Comparison of ENCODE assay signal across 16 cellular contexts in genomic region chr5:66136053-66136452, GRCh38. TPM values are rescaled to one million over a fixed set of nuclear protein-coding genes. Genes with fewer than 3 reads are reported as not detected.
DNase-seq lines count a peak whose midpoint lies in the region; ATAC-seq, FAIRE-seq and TF ChIP-seq lines count a peak whose summit lies in the region.
"Had no signal": no experiment of that assay in that cellular context is flagged by ENCODE, and none has a peak within 500 bp of the region (broad histone marks: within the 10 kb centered on the region; RNA-seq: fewer than 3 reads in every experiment).

No MANE protein-coding gene starts in this region.

- TF ChIP-seq EP300 in A549 (IDR thresholded peaks at IDR 0.05) (no peak), H1 (IDR thresholded peaks at IDR 0.05; ENCODE audit: borderline replicate concordance in 1 of 2, low read depth in 2 of 2, low read length in 2 of 2) (no peak)

- no peak overlapping the region for H3K4me2 ChIP-seq in A549
- H3K4me2 ChIP-seq in GM23338: no peak overlapping the region
- no peak overlapping the region for H3K4me2 ChIP-seq in H1 (ENCODE audit: insufficient read depth in 1 of 2, low read depth in 2 of 2, low read length in 2 of 2)

- H2BK20ac ChIP-seq in H1 (ENCODE audit: low read length): no peak overlapping the region

- H2BK12ac ChIP-seq in H1 (ENCODE audit: low read depth, low read length): no peak overlapping the region

- WGBS in A549 (ENCODE audit: missing lambda C conversion rate): 60% methylated on average over 2 of the region's 2 CpGs
- 84% methylated on average over 2 of the region's 2 CpGs; no CpG with 5 or more reads in 1 of the 2 experiments for WGBS in H1 (ENCODE audit: extremely low coverage in 1 of 2, insufficient coverage in 1 of 2, insufficient read length in 1 of 2, insufficient replicate concordance in 2 of 2, low coverage in 1 of 2, low lambda C conversion rate in 2 of 2, missing lambda C conversion rate in 1 of 2), 2 experiments

- H3K18ac ChIP-seq in H1 (ENCODE audit: extremely low read depth, low read length): no peak overlapping the region

- no peak overlapping the region for H3K4ac ChIP-seq in H1 (replicated peaks; ENCODE audit: insufficient read length, low read depth, low read length)

- H3K27ac Mint-ChIP-seq in GM23338: no peak overlapping the region
- H3K27ac Mint-ChIP-seq: CD4-positive, alpha-beta memory T cell; H9 had no signal

- peaks cover 4% of the 10 kb centered on the region; the same call in 2 of the 3 replicates for H3K4me1 Mint-ChIP-seq in GM23338
- H3K4me1 Mint-ChIP-seq: CD4-positive, alpha-beta memory T cell; H9 had no signal

- FAIRE-seq in A549 (lab: Jason Lieb, UNC) (peak; percentile 67), H1 (lab: Jason Lieb, UNC) (no peak)
- FAIRE-seq: GM12878 had no signal

- H2AFZ ChIP-seq in GM23338: peak overlapping the region; percentile 33; the same call in 1 of the 2 replicates
- peak overlapping the region; percentile 64 for H2AFZ ChIP-seq in H1 (ENCODE audit: low read length)

- H3K14ac ChIP-seq in H1 (ENCODE audit: insufficient read length): no peak overlapping the region

- no peaks in the 10 kb centered on the region for H3K9me3 Mint-ChIP-seq in GM23338
- H3K9me3 Mint-ChIP-seq: H9 had no signal

- no peak overlapping the region for H4K91ac ChIP-seq in H1 (replicated peaks; ENCODE audit: insufficient read length, low read length)

- H3K79me1 ChIP-seq in H1 (ENCODE audit: low read depth, low read length): no peaks in the 10 kb centered on the region

- POLR2A ChIA-PET in A549 (lab: Yijun Ruan, JAX): interaction anchor here (1.7 kb wide), 1 partner anchor 8 kb away, joined by 5 read pairs; the partner anchor contains the start of gene SREK1
- POLR2A ChIA-PET in H1 (lab: Charles Lee; ENCODE audit: partially characterized antibody): no interaction called here

- CTCF ChIA-PET in A549 (lab: Yijun Ruan, JAX): no interaction called here
- CTCF ChIA-PET in H1 (lab: Charles Lee; ENCODE audit: partially characterized antibody): interaction anchor here (0.9 kb wide), 1 partner anchor 35 kb away, joined by 3 read pairs; no protein-coding TSS in a partner anchor

- H3K27me3 ChIP-seq in GM23338 (ENCODE audit: insufficient read depth) (no peaks in the 10 kb centered on the region), H1 (replicated peaks in 1 of 4; ENCODE audit: control insufficient read depth in 3 of 4, extremely low read depth in 1 of 4, insufficient read depth in 3 of 4, low read length in 3 of 4) (no peaks in the 10 kb centered on the region)

- H3K9me3 ChIP-seq in A549 (no peaks in the 10 kb centered on the region), H1 (ENCODE audit: insufficient read depth in 2 of 2, low read depth in 1 of 2, low read length in 1 of 2) (no peaks in the 10 kb centered on the region)
- H3K9me3 ChIP-seq: Caco-2 had no signal

- no peak overlapping the region for H4K8ac ChIP-seq in H1 (ENCODE audit: extremely low read depth, insufficient read depth, low read length)

- H3K79me2 ChIP-seq in GM23338 (replicated peaks; ENCODE audit: insufficient read depth): no peaks in the 10 kb centered on the region
- no peaks in the 10 kb centered on the region for H3K79me2 ChIP-seq in H1 (ENCODE audit: control insufficient read depth in 1 of 2, insufficient read depth in 2 of 2, low read length in 2 of 2)

- no peak overlapping the region for H3K9ac ChIP-seq in H1 (replicated peaks in 1 of 4; ENCODE audit: extremely low read depth in 1 of 4, low read depth in 3 of 4, low read length in 3 of 4)

- no peak overlapping the region for H3K4me3 Mint-ChIP-seq in GM23338
- H3K4me3 Mint-ChIP-seq: CD4-positive, alpha-beta memory T cell; H9 had no signal

- TF ChIP-seq RAD21 in A549 (conservative IDR thresholded peaks at IDR 0.05 in 1 of 2, IDR thresholded peaks at IDR 0.05 in 1 of 2) (no peak), H1 (IDR thresholded peaks at IDR 0.05 in 1 of 2, conservative IDR thresholded peaks at IDR 0.05 in 1 of 2; ENCODE audit: low read depth in 2 of 2, low read length in 2 of 2) (no peak)

- H4K20me1 ChIP-seq in GM23338 (replicated peaks; ENCODE audit: insufficient read depth) (no peaks in the 10 kb centered on the region), H1 (replicated peaks in 1 of 2; ENCODE audit: control insufficient read depth in 1 of 2, insufficient read depth in 2 of 2, low read length in 2 of 2) (no peaks in the 10 kb centered on the region)

- no peaks in the 10 kb centered on the region for H3K27me3 Mint-ChIP-seq in GM23338 (ENCODE audit: insufficient read depth, low read depth, poor library complexity)

- H3K27ac ChIP-seq in A549 (no peak overlapping the region), GM23338 (ENCODE audit: low read depth) (no peak overlapping the region), H1 (ENCODE audit: low read depth, low read length) (no peak overlapping the region)

- no peaks in the 10 kb centered on the region for H3K36me3 Mint-ChIP-seq in GM23338 (ENCODE audit: low read depth)
- H3K36me3 Mint-ChIP-seq: CD4-positive, alpha-beta memory T cell had no signal

- ATAC-seq in A549: no peak
- ATAC-seq in GM23338: no peak
- ATAC-seq in HG02885 (IDR thresholded peaks at IDR 0.05; ENCODE audit: poor library complexity, unreplicated experiment): no peak
- no peak for ATAC-seq in GM19463 (IDR thresholded peaks at IDR 0.05; ENCODE audit: unreplicated experiment)
- ATAC-seq: GM12878, HCT116 had no signal

- no peak overlapping the region for H2BK15ac ChIP-seq in H1 (ENCODE audit: low read length)

- 0 out of 2 replicates have a peak, but pooled peaks cover 3% of the 10 kb centered on the region for H3K9me2 ChIP-seq in GM23338 (ENCODE audit: insufficient read depth)

- H3K23ac ChIP-seq in H1 (ENCODE audit: insufficient read length): no peak overlapping the region

- no peak overlapping the region for H4K5ac ChIP-seq in H1 (ENCODE audit: insufficient read length, low read depth, low read length)

- no peak overlapping the region for H3K56ac ChIP-seq in H1 (replicated peaks; ENCODE audit: insufficient read length, low read depth, low read length)

- no peak for DNase-seq in A549 (ENCODE audit: low read depth in 1 of 2, low spot score in 1 of 2)
- DNase-seq in GM23338 (ENCODE audit: low spot score): no peak
- DNase-seq in H1 (ENCODE audit: low read depth in 1 of 2, low spot score in 2 of 2): no peak
- DNase-seq in COLO829 (ENCODE audit: low spot score): no peak
- DNase-seq: 8988T; C1 segment of cervical spinal cord; Caco-2; CD4-positive, alpha-beta memory T cell; DMS153; DND-41; GDM1; H9 had no signal

- no peaks in the 10 kb centered on the region for H3F3A ChIP-seq in GM23338 (replicated peaks; ENCODE audit: low read depth)

- H3K4me3 ChIP-seq in A549: no peak overlapping the region
- no peak overlapping the region for H3K4me3 ChIP-seq in GM23338
- no peak overlapping the region for H3K4me3 ChIP-seq in H1 (ENCODE audit: extremely low read depth in 1 of 4, insufficient read depth in 2 of 4, low read depth in 3 of 4, low read length in 4 of 4)
- H3K4me3 ChIP-seq: GM12878 had no signal

- H3K4me1 ChIP-seq in A549 (no peaks in the 10 kb centered on the region), GM23338 (ENCODE audit: insufficient read depth) (peaks cover 10% of the 10 kb centered on the region; the same call in 1 of the 2 replicates), H1 (replicated peaks in 1 of 4; ENCODE audit: control insufficient read depth in 3 of 4, insufficient read depth in 4 of 4, low read length in 3 of 4) (no peaks in the 10 kb centered on the region)
- H3K4me1 ChIP-seq: Caco-2 had no signal

- H2BK5ac ChIP-seq in H1 (ENCODE audit: low read depth, low read length): no peak overlapping the region

- H3K36me3 ChIP-seq in GM23338 (ENCODE audit: insufficient read depth): no peaks in the 10 kb centered on the region
- H3K36me3 ChIP-seq in H1 (ENCODE audit: control insufficient read depth in 2 of 4, insufficient read depth in 4 of 4, low read length in 3 of 4): no peaks in the 10 kb centered on the region; a peak in 1 of 8 replicates

- H2AK5ac ChIP-seq in H1 (ENCODE audit: low read depth, low read length): no peak overlapping the region

- TF ChIP-seq CTCF in A549 (IDR thresholded peaks at IDR 0.05) (no peak), GM23338 (conservative IDR thresholded peaks at IDR 0.05; ENCODE audit: low read depth in 2 of 2) (no peak), H1 (IDR thresholded peaks at IDR 0.05; ENCODE audit: control extremely low read depth in 1 of 3, insufficient read depth in 1 of 3, low read depth in 1 of 3, low read length in 3 of 3) (no peak)

- no peaks in the 10 kb centered on the region for H3K23me2 ChIP-seq in H1 (ENCODE audit: low read depth, low read length)

- TF ChIP-seq POLR2A in A549 (IDR thresholded peaks at IDR 0.05; ENCODE audit: low read length) (no peak), H1 (IDR thresholded peaks at IDR 0.05; ENCODE audit: control extremely low read depth in 1 of 2, low read depth in 2 of 2, low read length in 2 of 2) (no peak)

- no peak overlapping the region for H2BK120ac ChIP-seq in H1 (replicated peaks; ENCODE audit: low read depth, low read length)

TF ChIP-seq in A549, 52 proteins besides CTCF, POLR2A, EP300 and RAD21 (continues in another document):
- TF ChIP-seq MAFK (IDR thresholded peaks at IDR 0.05; ENCODE audit: partially characterized antibody): peak; percentile 83

TF ChIP-seq in H1, 55 proteins besides CTCF, POLR2A, EP300 and RAD21:
- TF ChIP-seq SP4 (IDR thresholded peaks at IDR 0.05; ENCODE audit: low read length) (no peak), RXRA (IDR thresholded peaks at IDR 0.05; ENCODE audit: insufficient read depth, low read depth, low read length) (no peak)
TF ChIP-seq in H1: peak in this region for 0.

RNA-seq across cellular contexts. Expression of gene SREK1, which starts 8.0 kb away (rescaled TPM):
- polyA plus RNA-seq in A549 (2011; rRNA removed): 67.7 and 87.1 TPM in 2 replicates
- 14.0 and 14.7 TPM in 2 replicates for polyA plus RNA-seq in A549 (2012; cell fraction: cytosol; rRNA removed)
- polyA plus RNA-seq in A549 (2012; cell fraction: nucleus; rRNA removed): 34.6 and 38.0 TPM in 2 replicates
- 45.7 to 48.4 TPM (median 47.6 TPM) in 3 replicates for polyA plus RNA-seq in A549 (2017; fragmentation: RNase III; extraction: RNeasy Plus Mini Kit Qiagen cat#74134 plus additional on column Dnase treatment)
- polyA minus RNA-seq in A549 (2011; rRNA and poly(A)+ RNA removed): 80.1 and 93.5 TPM in 2 replicates
- 58.9 and 66.4 TPM in 2 replicates for total RNA-seq in GM23338 (2014; rRNA removed; shearing (Covaris generic))
- polyA plus RNA-seq in GM23338 (2016; fragmentation: Nextera tagmentation; extraction: Ambion mirVana): 44.9 and 64.3 TPM in 2 replicates
- total RNA-seq in H1 (2021; fragmentation: NEBNext Ultra II Directional; extraction: Animal tissue kit (Norgen Biotek cat#: 25700)): 37.0 and 40.4 TPM in 2 replicates
- 10.6 and 14.7 TPM in 2 replicates for polyA plus RNA-seq in H1 (2011; rRNA removed)
- polyA plus RNA-seq in H1 (2011; cell fraction: cytosol; rRNA removed): 15.7 TPM
- polyA plus RNA-seq in H1 (2011; cell fraction: nucleus; rRNA removed): 50.7 TPM
- 23.6 to 39.8 TPM (median 26.9 TPM) in 4 replicates for polyA plus RNA-seq in H1 (2012, experiment 1 of 2)
- 1.6 TPM for polyA plus RNA-seq in H1 (2012, experiment 2 of 2)
- polyA plus RNA-seq in H1 (2013, experiment 1 of 2): 41.8 TPM
- 37.6 TPM for polyA plus RNA-seq in H1 (2013, experiment 2 of 2)
- 50.0 and 59.6 TPM in 2 replicates for polyA minus RNA-seq in H1 (2011; rRNA and poly(A)+ RNA removed)
- 32.8 TPM for polyA minus RNA-seq in H1 (2011; cell fraction: cytosol; rRNA and poly(A)+ RNA removed)
- 145 TPM for polyA minus RNA-seq in H1 (2011; cell fraction: nucleus; rRNA and poly(A)+ RNA removed)

Comparison
In these comparisons a context has a peak if more than half of its experiments do, and no peak if none do; other contexts are left out.
1. Of the 18 proteins assayed by ChIP-seq in both H1 and A549: peak only in H1: none; only in A549: MAFK; in both: none; in neither: 17.